Comparison of ENCODE assay signal across 10 cellular contexts in genomic region chrX:136765957-136766356, GRCh38. TPM values are rescaled to one million over a fixed set of nuclear protein-coding genes. Genes with fewer than 3 reads are reported as not detected.
DNase-seq lines count a peak whose midpoint lies in the region; ATAC-seq and TF ChIP-seq lines count a peak whose summit lies in the region.
"Had no signal": no experiment of that assay in that cellular context is flagged by ENCODE, and none has a peak within 500 bp of the region (broad histone marks: within the 10 kb centered on the region; RNA-seq: fewer than 3 reads in every experiment).

No MANE protein-coding gene starts in this region.

- TF ChIP-seq CTCF in left ventricle myocardium inferior (IDR thresholded peaks at IDR 0.05; ENCODE audit: borderline replicate concordance) = no peak

- intact Hi-C loops in activated CD4-positive, alpha-beta memory T cell treated with anti-CD3 and anti-CD28 coated beads for 36 hours (cut with micrococcal nuclease) = loop anchor here (2.0 to 5.0 kb wide), 2 partner anchors 13 to 101 kb away; no protein-coding TSS in a partner anchor
- intact Hi-C loops in left ventricle myocardium inferior (cut with micrococcal nuclease) = no loop called here

- H3K27ac ChIP-seq in left ventricle myocardium inferior (replicated peaks) (peak overlapping the region; percentile 95), subcutaneous abdominal adipose tissue (ENCODE audit: low read depth, low read length) (peak overlapping the region; percentile 83)

- CTCF ChIA-PET in activated CD4-positive, alpha-beta memory T cell treated with anti-CD3 and anti-CD28 coated beads for 36 hours (lab: Charles Lee) = interaction anchor here (0.8 to 2.0 kb wide), 2 partner anchors 14 to 19 kb away, joined by 4 to 5 read pairs; no protein-coding TSS in a partner anchor

- H3K36me3 ChIP-seq in left ventricle myocardium inferior (no peaks in the 10 kb centered on the region), subcutaneous abdominal adipose tissue (ENCODE audit: control insufficient read depth in 5 of 5, insufficient read depth in 5 of 5, low read length in 5 of 5) (peaks cover 0 to 2% (median 0%) of the 10 kb centered on the region in 5 donors)

- peak overlapping the region; percentile 79 to 81 for H3K4me3 Mint-ChIP-seq in activated T-cell treated with anti-CD3 and anti-CD28 coated beads, Interleukin-2, amount 50 U/mL, for 72 hours
- H3K4me3 Mint-ChIP-seq in activated CD4-positive, alpha-beta memory T cell treated with anti-CD3 and anti-CD28 coated beads for 36 hours = peak overlapping the region; percentile 76
- H3K4me3 Mint-ChIP-seq in stimulated activated naive CD8-positive, alpha-beta T cell treated with anti-CD3 and anti-CD28 coated beads, Interleukin-15, amount 100 ng/mL, for 72 hours = peak overlapping the region in 1 of 2 donors; percentile 79

- H3K4me3 ChIP-seq in left ventricle myocardium inferior = peak overlapping the region; percentile 79
- peak overlapping the region in 3 of 5 donors; percentile 38 to 70 (median 51) for H3K4me3 ChIP-seq in subcutaneous abdominal adipose tissue (ENCODE audit: low read depth in 1 of 5, low read length in 5 of 5)

- H3K4me1 ChIP-seq in left ventricle myocardium inferior = peaks cover 36% of the 10 kb centered on the region
- H3K4me1 ChIP-seq in subcutaneous abdominal adipose tissue (ENCODE audit: control insufficient read depth in 5 of 5, insufficient read depth in 5 of 5, low read length in 5 of 5) = peaks cover 3 to 33% (median 21%) of the 10 kb centered on the region in 5 donors

- H3K27ac Mint-ChIP-seq in activated T-cell treated with anti-CD3 and anti-CD28 coated beads, Interleukin-2, amount 50 U/mL, for 72 hours = peak overlapping the region; percentile 38
- peak overlapping the region; percentile 48 for H3K27ac Mint-ChIP-seq in activated CD4-positive, alpha-beta memory T cell treated with anti-CD3 and anti-CD28 coated beads for 36 hours
- H3K27ac Mint-ChIP-seq in stimulated activated naive CD8-positive, alpha-beta T cell treated with anti-CD3 and anti-CD28 coated beads, Interleukin-15, amount 100 ng/mL, for 72 hours = no peak overlapping the region

- no peak for ATAC-seq in activated T-cell treated with anti-CD3 and anti-CD28 coated beads, Interleukin-2, amount 50 U/mL, for 72 hours (replicated peaks in 1 of 2)
- ATAC-seq in HG03135 (IDR thresholded peaks at IDR 0.05; ENCODE audit: unreplicated experiment) = no peak
- ATAC-seq in stimulated activated naive CD8-positive, alpha-beta T cell treated with anti-CD3 and anti-CD28 coated beads, Interleukin-15, amount 100 ng/mL, for 72 hours = no peak

- H3K9me3 ChIP-seq in left ventricle myocardium inferior (replicated peaks) (no peaks in the 10 kb centered on the region), subcutaneous abdominal adipose tissue (ENCODE audit: control insufficient read depth in 5 of 5, low read length in 5 of 5) (peaks cover 0 to 2% (median 0%) of the 10 kb centered on the region in 5 donors)

- peak overlapping the region in 3 of 5 donors; percentile 4 to 40 (median 14) for H3K9ac ChIP-seq in subcutaneous abdominal adipose tissue (ENCODE audit: low read length in 5 of 5)

- peaks cover 64% of the 10 kb centered on the region for H3K4me1 Mint-ChIP-seq in activated T-cell treated with anti-CD3 and anti-CD28 coated beads, Interleukin-2, amount 50 U/mL, for 72 hours (ENCODE audit: low read depth)
- H3K4me1 Mint-ChIP-seq in activated CD4-positive, alpha-beta memory T cell treated with anti-CD3 and anti-CD28 coated beads for 36 hours (ENCODE audit: low read depth) = peaks cover 49% of the 10 kb centered on the region
- peaks cover 59% of the 10 kb centered on the region for H3K4me1 Mint-ChIP-seq in stimulated activated naive CD8-positive, alpha-beta T cell treated with anti-CD3 and anti-CD28 coated beads, Interleukin-15, amount 100 ng/mL, for 72 hours

- POLR2A ChIA-PET in activated CD4-positive, alpha-beta memory T cell treated with anti-CD3 and anti-CD28 coated beads for 36 hours (lab: Charles Lee) = interaction anchor here (1.1 to 3.6 kb wide), 3 partner anchors 13 to 114 kb away, joined by 13 to 22 read pairs (median 17); partner anchors contain the start of gene RBMX

- no peaks in the 10 kb centered on the region for H3K9me3 Mint-ChIP-seq in activated T-cell treated with anti-CD3 and anti-CD28 coated beads, Interleukin-2, amount 50 U/mL, for 72 hours
- H3K9me3 Mint-ChIP-seq in activated CD4-positive, alpha-beta memory T cell treated with anti-CD3 and anti-CD28 coated beads for 36 hours = no peaks in the 10 kb centered on the region
- H3K9me3 Mint-ChIP-seq in stimulated activated naive CD8-positive, alpha-beta T cell treated with anti-CD3 and anti-CD28 coated beads, Interleukin-15, amount 100 ng/mL, for 72 hours = no peaks in the 10 kb centered on the region

- peaks cover 3% of the 10 kb centered on the region in 2 donors for H3K36me3 Mint-ChIP-seq in activated T-cell treated with anti-CD3 and anti-CD28 coated beads, Interleukin-2, amount 50 U/mL, for 72 hours (ENCODE audit: insufficient read depth in 2 of 2)
- peaks cover 4% of the 10 kb centered on the region for H3K36me3 Mint-ChIP-seq in activated CD4-positive, alpha-beta memory T cell treated with anti-CD3 and anti-CD28 coated beads for 36 hours

- no peaks in the 10 kb centered on the region for H3K27me3 Mint-ChIP-seq in activated T-cell treated with anti-CD3 and anti-CD28 coated beads, Interleukin-2, amount 50 U/mL, for 72 hours (ENCODE audit: low read depth)
- H3K27me3 Mint-ChIP-seq in activated CD4-positive, alpha-beta memory T cell treated with anti-CD3 and anti-CD28 coated beads for 36 hours = no peaks in the 10 kb centered on the region
- H3K27me3 Mint-ChIP-seq in stimulated activated naive CD8-positive, alpha-beta T cell treated with anti-CD3 and anti-CD28 coated beads, Interleukin-15, amount 100 ng/mL, for 72 hours = no peaks in the 10 kb centered on the region

- H3K27me3 ChIP-seq in left ventricle myocardium inferior (ENCODE audit: low read depth) (no peaks in the 10 kb centered on the region), subcutaneous abdominal adipose tissue (ENCODE audit: control insufficient read depth in 5 of 5, insufficient read depth in 4 of 5, low read length in 5 of 5) (peaks cover 0 to 5% (median 0%) of the 10 kb centered on the region in 5 donors)

- DNase-seq in activated T-cell treated with anti-CD3 and anti-CD28 coated beads, Interleukin-2, amount 50 U/mL, for 72 hours = no peak
- DNase-seq in activated T-cell treated with anti-CD3 and anti-CD28 coated beads for 4 hours (no peak), left ventricle myocardium inferior (no peak), kidney glomerular epithelial cell (lab: John Stamatoyannopoulos, UW) (no peak)
- DNase-seq in activated CD4-positive, alpha-beta memory T cell treated with anti-CD3 and anti-CD28 coated beads for 36 hours = no peak
- no peak for DNase-seq in stimulated activated naive CD8-positive, alpha-beta T cell treated with anti-CD3 and anti-CD28 coated beads, Interleukin-15, amount 100 ng/mL, for 72 hours
- DNase-seq: islet precursor cell, Kasumi-1 had no signal

RNA-seq across cellular contexts. Expression of gene ARHGEF6, which starts 14.8 kb away (rescaled TPM):
- 10 to 100 TPM; 85.6 to 91.1 TPM for total RNA-seq in activated T-cell treated with anti-CD3 and anti-CD28 coated beads, Interleukin-2, amount 50 U/mL, for 72 hours
- total RNA-seq in activated CD4-positive, alpha-beta memory T cell treated with anti-CD3 and anti-CD28 coated beads for 36 hours = 10 to 100 TPM; 52.7 to 54.1 TPM
- total RNA-seq in left ventricle myocardium inferior = 54.9 TPM

Comparison
In these comparisons a context has a peak if more than half of its experiments do, and no peak if none do; other contexts are left out.
1. H3K27ac Mint-ChIP-seq: peak in activated T-cell treated with anti-CD3 and anti-CD28 coated beads, Interleukin-2, amount 50 U/mL, for 72 hours (single experiment) and activated CD4-positive, alpha-beta memory T cell treated with anti-CD3 and anti-CD28 coated beads for 36 hours (single experiment); none in stimulated activated naive CD8-positive, alpha-beta T cell treated with anti-CD3 and anti-CD28 coated beads, Interleukin-15, amount 100 ng/mL, for 72 hours (0 of 2).